24 cellular contexts compared by ENCODE assay signal in the genomic region with DNA sequence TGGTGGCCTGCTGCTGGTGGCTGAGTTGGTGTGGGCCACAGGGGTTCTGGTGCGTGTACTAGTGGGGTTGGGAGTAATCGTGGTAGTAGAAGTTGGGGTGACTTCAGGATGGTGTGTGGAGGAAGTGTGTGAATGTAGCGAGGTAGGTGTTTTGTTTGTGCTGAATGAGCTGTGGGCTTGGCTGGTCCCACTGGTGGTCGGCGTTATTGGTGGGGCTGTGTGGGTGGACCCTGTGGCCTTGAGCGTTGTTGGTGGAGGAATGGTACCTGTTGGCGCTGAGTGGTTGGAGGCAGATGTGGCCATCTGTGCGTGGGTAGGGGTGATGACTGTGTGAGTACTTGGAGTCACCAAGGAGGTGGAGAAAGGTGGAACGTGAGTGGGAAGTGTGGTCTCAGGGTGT. TPM values are rescaled to one million over a fixed set of nuclear protein-coding genes. Genes with fewer than 3 reads are reported as not detected.
"Had no signal": no experiment of that assay in that cellular context is flagged by ENCODE, and none has a peak within 500 bp of the region (broad histone marks: within the 10 kb centered on the region; RNA-seq: fewer than 3 reads in every experiment).

No MANE protein-coding gene starts in this region.

- H3K27ac ChIP-seq: foreskin keratinocyte, left lung, pancreas, stomach, transverse colon, vagina had no signal

- H3K9me3 ChIP-seq: left lung, pancreas, stomach, transverse colon, vagina had no signal

- H3K27me3 Mint-ChIP-seq: activated CD4-positive, alpha-beta memory T cell treated with anti-CD3 and anti-CD28 coated beads for 36 hours; activated naive CD8-positive, alpha-beta T cell treated with anti-CD3 and anti-CD28 coated beads, Interleukin-2, amount 10 ng/mL, durations not matched to agents 7 days and 5 days; naive B cell had no signal

- H3K4me3 ChIP-seq: left lung, lung, pancreas, stomach, transverse colon, vagina had no signal

- H3K36me3 ChIP-seq: pancreas, transverse colon, vagina had no signal

- H3K4me3 Mint-ChIP-seq: activated CD4-positive, alpha-beta memory T cell treated with anti-CD3 and anti-CD28 coated beads for 36 hours; activated naive CD8-positive, alpha-beta T cell treated with anti-CD3 and anti-CD28 coated beads, Interleukin-2, amount 10 ng/mL, durations not matched to agents 7 days and 5 days; WTC11 had no signal

- ATAC-seq: WTC11 had no signal

- H3K4me1 ChIP-seq: foreskin keratinocyte, left lung, pancreas, stomach, transverse colon, vagina had no signal

- H3K27me3 ChIP-seq: foreskin keratinocyte, left lung, pancreas, stomach, transverse colon, vagina had no signal

- DNase-seq: activated CD4-positive, alpha-beta memory T cell treated with anti-CD3 and anti-CD28 coated beads for 36 hours; activated effector memory CD4-positive, alpha-beta T cell treated with Interleukin-2 at 50 U/mL for 16 hours; activated naive CD8-positive, alpha-beta T cell treated with anti-CD3 and anti-CD28 coated beads, Interleukin-2, amount 10 ng/mL, durations not matched to agents 7 days and 5 days; foreskin keratinocyte; kidney glomerular epithelial cell; left lung; naive B cell; right cardiac atrium; stimulated activated CD4-positive, alpha-beta T cell treated with anti-CD3 and anti-CD28 coated beads, Interleukin-12 subunit alpha, Interleukin-12 subunit beta, amount 100 ng/mL, for 4 hours; stimulated activated CD4-positive, alpha-beta T cell treated with anti-CD3 and anti-CD28 coated beads, Interleukin-4, amount 100 ng/mL, for 4 hours; T-helper 9 cell; transverse colon had no signal

- H3K36me3 Mint-ChIP-seq: activated CD4-positive, alpha-beta memory T cell treated with anti-CD3 and anti-CD28 coated beads for 36 hours had no signal

- H3K9me3 Mint-ChIP-seq: activated CD4-positive, alpha-beta memory T cell treated with anti-CD3 and anti-CD28 coated beads for 36 hours had no signal

- H3K27ac Mint-ChIP-seq: activated CD4-positive, alpha-beta memory T cell treated with anti-CD3 and anti-CD28 coated beads for 36 hours; activated naive CD8-positive, alpha-beta T cell treated with anti-CD3 and anti-CD28 coated beads, Interleukin-2, amount 10 ng/mL, durations not matched to agents 7 days and 5 days had no signal

RNA-seq across cellular contexts. Expression of gene MUC6, which starts 18.4 kb away (rescaled TPM):
- total RNA-seq: activated CD4-positive, alpha-beta memory T cell treated with anti-CD3 and anti-CD28 coated beads for 36 hours; activated naive CD8-positive, alpha-beta T cell treated with anti-CD3 and anti-CD28 coated beads, Interleukin-2, amount 10 ng/mL, durations not matched to agents 7 days and 5 days; chondrocyte; foreskin keratinocyte; glomerular endothelial cell; left lung; mesenteric fat pad; pulmonary artery endothelial cell; right cardiac atrium; skeletal muscle tissue; T-helper 1 cell treated with Interleukin-12 subunit alpha and Interleukin-12 subunit beta and Interleukin-4 antibody, amounts not matched to agents 30 ng/mL and 1 ng/mL, for 36 hours; transverse colon; vagina had no signal
- polyA plus RNA-seq: foreskin keratinocyte had no signal

RNA-seq across cellular contexts. Expression of gene MUC2, which starts 56.6 kb away (rescaled TPM):
- total RNA-seq: activated CD4-positive, alpha-beta memory T cell treated with anti-CD3 and anti-CD28 coated beads for 36 hours; activated naive CD8-positive, alpha-beta T cell treated with anti-CD3 and anti-CD28 coated beads, Interleukin-2, amount 10 ng/mL, durations not matched to agents 7 days and 5 days; chondrocyte; foreskin keratinocyte; glomerular endothelial cell; left lung; pulmonary artery endothelial cell; skeletal muscle tissue; T-helper 1 cell treated with Interleukin-12 subunit alpha and Interleukin-12 subunit beta and Interleukin-4 antibody, amounts not matched to agents 30 ng/mL and 1 ng/mL, for 36 hours; temporal lobe; vagina had no signal
- polyA plus RNA-seq: foreskin keratinocyte, stomach had no signal
